ENCODE assay signal across 25 cellular contexts in genomic region chr2:107195631-107196030, GRCh38.
DNase-seq lines count a peak whose midpoint lies in the region; ATAC-seq, FAIRE-seq and TF ChIP-seq lines count a peak whose summit lies in the region.
"Had no signal": no experiment of that assay in that cellular context is flagged by ENCODE, and none has a peak within 500 bp of the region (broad histone marks: within the 10 kb centered on the region; RNA-seq: fewer than 3 reads in every experiment).

No MANE protein-coding gene starts in this region.

- no peak overlapping the region for H2BK5ac ChIP-seq in neuronal stem cell (ENCODE audit: low read length)

- H3K27ac ChIP-seq in gastroesophageal sphincter = no peak overlapping the region
- no peak overlapping the region for H3K27ac ChIP-seq in neuronal stem cell (replicated peaks; ENCODE audit: low read length)
- H3K27ac ChIP-seq: BLaER1 had no signal

- no peaks in the 10 kb centered on the region for H3K27me3 ChIP-seq in gastroesophageal sphincter
- H3K27me3 ChIP-seq in neuronal stem cell (ENCODE audit: control insufficient read depth in 3 of 3, insufficient read depth in 3 of 3, low read depth in 1 of 3, low read length in 3 of 3) = no peaks in the 10 kb centered on the region
- H3K27me3 ChIP-seq: BE2C, BLaER1 had no signal

- no peak overlapping the region for H3K4me2 ChIP-seq in neuronal stem cell (ENCODE audit: insufficient read depth, low read length, poor library complexity, severe bottlenecking)
- H3K4me2 ChIP-seq: BLaER1 had no signal

- no peak for TF ChIP-seq POLR2A in gastroesophageal sphincter (IDR thresholded peaks at IDR 0.05)

- no peak for TF ChIP-seq EP300 in gastroesophageal sphincter (IDR thresholded peaks at IDR 0.05)

- H2BK120ac ChIP-seq in neuronal stem cell (ENCODE audit: low read depth, low read length) = no peak overlapping the region

- H3K79me1 ChIP-seq in neuronal stem cell (ENCODE audit: low read depth, low read length) = no peaks in the 10 kb centered on the region

- peak; percentile 30 for FAIRE-seq in urothelium cell line (lab: Jason Lieb, UNC)
- FAIRE-seq: A204.1, GM12878, GM12892, GM18507 had no signal

- H2BK15ac ChIP-seq in neuronal stem cell (ENCODE audit: low read length) = no peak overlapping the region

- H4K8ac ChIP-seq in neuronal stem cell (ENCODE audit: low read depth, low read length) = no peak overlapping the region

- H3K9me3 ChIP-seq in gastroesophageal sphincter (no peaks in the 10 kb centered on the region), neuronal stem cell (replicated peaks in 1 of 2; ENCODE audit: control insufficient read depth in 2 of 2, insufficient read depth in 1 of 2, low read depth in 1 of 2, low read length in 2 of 2) (no peaks in the 10 kb centered on the region)
- H3K9me3 ChIP-seq: BE2C, BLaER1 had no signal

- H3K9ac ChIP-seq in neuronal stem cell (ENCODE audit: low read depth, low read length, poor library complexity) = no peak overlapping the region
- H3K9ac ChIP-seq: BLaER1 had no signal

- peak overlapping the region; percentile 43 for H2BK12ac ChIP-seq in neuronal stem cell (ENCODE audit: low read length)

- no peak overlapping the region for H4K91ac ChIP-seq in neuronal stem cell (ENCODE audit: low read depth, low read length, poor library complexity)

- no CpG with 5 or more reads among the region's 3 CpGs for WGBS in gastroesophageal sphincter (ENCODE audit: low coverage in 1 of 2), 2 donors
- WGBS in neuronal stem cell (ENCODE audit: extremely low coverage in 2 of 2, insufficient read length in 2 of 2, insufficient replicate concordance in 1 of 2), 2 donors = no CpG with 5 or more reads among the region's 3 CpGs

- H3K23ac ChIP-seq in neuronal stem cell (ENCODE audit: low read depth, low read length, poor library complexity) = peak overlapping the region; percentile 29

- no peak for DNase-seq in neuronal stem cell (ENCODE audit: low spot score)
- no peak for DNase-seq in urothelium cell line (ENCODE audit: low spot score)
- DNase-seq in HK-2 (ENCODE audit: unreplicated experiment) = no peak
- no peak for DNase-seq in OCI-M2 (lab: John Stamatoyannopoulos, UW; ENCODE audit: unreplicated experiment)
- DNase-seq: 8988T; ACHN; BE2C; C1 segment of cervical spinal cord; CD4-positive, alpha-beta memory T cell; CD4-positive, CD25-positive, alpha-beta regulatory T cell; CD8-positive, alpha-beta memory T cell; COR-L47; DMS 273 treated with DMSO at 0.1 percent for 48 hours; DMS153; DMS53; DMS79; DND-41; EL; GDM1 had no signal

- peak; percentile 13 for ATAC-seq in gastroesophageal sphincter
- ATAC-seq: GM12878 had no signal

- H2AK5ac ChIP-seq in neuronal stem cell (ENCODE audit: low read depth, low read length) = no peak overlapping the region

- no peak for TF ChIP-seq CTCF in gastroesophageal sphincter (IDR thresholded peaks at IDR 0.05)

- H3K18ac ChIP-seq in neuronal stem cell (ENCODE audit: low read length) = peak overlapping the region; percentile 11

- H3K36me3 ChIP-seq in gastroesophageal sphincter (no peaks in the 10 kb centered on the region), neuronal stem cell (replicated peaks in 1 of 2; ENCODE audit: control insufficient read depth in 2 of 2, insufficient read depth in 2 of 2, low read length in 2 of 2) (no peaks in the 10 kb centered on the region)
- H3K36me3 ChIP-seq: BE2C, BLaER1 had no signal

- no peaks in the 10 kb centered on the region for H3K4me1 ChIP-seq in gastroesophageal sphincter
- no peaks in the 10 kb centered on the region for H3K4me1 ChIP-seq in neuronal stem cell (ENCODE audit: control insufficient read depth in 2 of 2, insufficient read depth in 1 of 2, low read depth in 1 of 2, low read length in 2 of 2)
- H3K4me1 ChIP-seq: BE2C, BLaER1 had no signal

- no peak overlapping the region for H3K14ac ChIP-seq in neuronal stem cell (ENCODE audit: low read length)

- H2AFZ ChIP-seq in neuronal stem cell (ENCODE audit: low read length) = no peak overlapping the region

- H3K4ac ChIP-seq in neuronal stem cell (ENCODE audit: low read length) = no peak overlapping the region

- no peak overlapping the region for H3K4me3 ChIP-seq in gastroesophageal sphincter
- H3K4me3 ChIP-seq in neuronal stem cell (ENCODE audit: low read length in 2 of 2) = no peak overlapping the region
- H3K4me3 ChIP-seq: BLaER1, GM12878 had no signal
